ENCODE assay signal across 11 cellular contexts in the genomic region with DNA sequence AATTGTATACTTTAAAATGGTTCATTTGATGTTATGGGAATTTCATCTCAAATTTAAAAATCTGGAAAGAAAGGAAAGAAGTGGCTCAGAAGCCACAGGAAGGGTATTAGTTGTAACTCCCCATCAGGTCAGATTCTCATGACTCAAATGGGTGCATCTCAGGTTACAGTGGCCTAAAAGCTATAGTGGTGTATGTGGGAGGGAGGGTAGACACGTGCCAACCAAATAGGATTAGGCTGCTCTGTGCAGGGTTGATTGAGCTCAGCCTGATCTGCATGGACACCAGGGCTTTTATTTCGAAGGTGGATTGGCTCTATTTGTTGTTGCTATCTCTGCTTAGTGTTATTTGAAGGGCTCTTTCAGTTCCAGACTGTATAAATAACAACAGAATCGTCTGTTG.
DNase-seq lines count a peak whose midpoint lies in the region; ATAC-seq and TF ChIP-seq lines count a peak whose summit lies in the region.
"Had no signal": no experiment of that assay in that cellular context is flagged by ENCODE, and none has a peak within 500 bp of the region (broad histone marks: within the 10 kb centered on the region; RNA-seq: fewer than 3 reads in every experiment).

No MANE protein-coding gene starts in this region.

- DNase-seq in DMS 273 treated with DMSO at 0.1 percent for 48 hours (lab: John Stamatoyannopoulos, UW), result peak; percentile 92
- DNase-seq in NCI-H1105 (lab: John Stamatoyannopoulos, UW), result peak; percentile 75
- no peak for DNase-seq in RWPE2 (ENCODE audit: low spot score)
- peak; percentile 33 for DNase-seq in iPS DF 19.7 (ENCODE audit: low read depth, low spot score)
- DNase-seq in GM13976 (ENCODE audit: low spot score), result no peak
- DNase-seq in NCI-H446 treated with DMSO at 0.1 percent for 48 hours (lab: John Stamatoyannopoulos, UW), result no peak
- DNase-seq in activated naive CD4-positive, alpha-beta T cell treated with anti-CD3 and anti-CD28 coated beads, Interleukin-2, amount 50 U/mL, for 72 hours (ENCODE audit: low spot score in 2 of 2), result no peak
- DNase-seq: activated gamma-delta T cell treated with Interleukin-2 at 50 U/mL for 16 hours, naive B cell had no signal

- H3K4me3 ChIP-seq in RWPE2 (ENCODE audit: severe bottlenecking), result no peak overlapping the region

- no peaks in the 10 kb centered on the region for H3K27me3 ChIP-seq in RWPE2 (ENCODE audit: insufficient read depth, poor library complexity, severe bottlenecking)

- no peaks in the 10 kb centered on the region for H3K9me3 Mint-ChIP-seq in activated naive CD4-positive, alpha-beta T cell treated with anti-CD3 and anti-CD28 coated beads, Interleukin-2, amount 50 U/mL, for 72 hours
- H3K9me3 Mint-ChIP-seq: naive B cell had no signal

- TF ChIP-seq CTCF in RWPE2 (IDR thresholded peaks at IDR 0.05; ENCODE audit: poor library complexity, severe bottlenecking) (no peak), GM13976 (IDR thresholded peaks at IDR 0.05; ENCODE audit: borderline replicate concordance, control extremely low read depth, extremely low read depth, insufficient read depth, missing control alignments) (no peak)

- H3K27ac Mint-ChIP-seq in activated naive CD4-positive, alpha-beta T cell treated with anti-CD3 and anti-CD28 coated beads, Interleukin-2, amount 50 U/mL, for 72 hours, result no peak overlapping the region
- H3K27ac Mint-ChIP-seq: CD14-positive monocyte, naive B cell had no signal

- H3K9me3 ChIP-seq in RWPE2 (ENCODE audit: severe bottlenecking), result no peaks in the 10 kb centered on the region

- in situ Hi-C loops in GM13976 (cut with MboI; ENCODE audit: low sequenced_read_pairs, unreplicated experiment), result no loop called here

- ATAC-seq in RWPE2 (ENCODE audit: low read depth), result peak; percentile 99
- no peak for ATAC-seq in GM18909 (IDR thresholded peaks at IDR 0.05; ENCODE audit: poor library complexity, unreplicated experiment)
- ATAC-seq in activated naive CD4-positive, alpha-beta T cell treated with anti-CD3 and anti-CD28 coated beads, Interleukin-2, amount 50 U/mL, for 72 hours, result no peak

- peaks cover 23% of the 10 kb centered on the region for H3K4me1 ChIP-seq in RWPE2 (ENCODE audit: insufficient read depth, poor library complexity, severe bottlenecking)

- H3K36me3 ChIP-seq in RWPE2 (ENCODE audit: low read depth), result no peaks in the 10 kb centered on the region

- H3K36me3 Mint-ChIP-seq in activated naive CD4-positive, alpha-beta T cell treated with anti-CD3 and anti-CD28 coated beads, Interleukin-2, amount 50 U/mL, for 72 hours, result no peaks in the 10 kb centered on the region
- H3K36me3 Mint-ChIP-seq: naive B cell had no signal

- H3K27ac ChIP-seq in RWPE2 (ENCODE audit: poor library complexity, severe bottlenecking), result no peak overlapping the region

Comparison
In these comparisons a context has a peak if more than half of its experiments do, and no peak if none do; other contexts are left out.
1. DNase-seq: peak in DMS 273 treated with DMSO at 0.1 percent for 48 hours (single experiment), NCI-H1105 (single experiment) and iPS DF 19.7 (single experiment); none in RWPE2 (single experiment), GM13976 (single experiment), NCI-H446 treated with DMSO at 0.1 percent for 48 hours (single experiment) and activated naive CD4-positive, alpha-beta T cell treated with anti-CD3 and anti-CD28 coated beads, Interleukin-2, amount 50 U/mL, for 72 hours (0 of 2).